In the genomic region with DNA sequence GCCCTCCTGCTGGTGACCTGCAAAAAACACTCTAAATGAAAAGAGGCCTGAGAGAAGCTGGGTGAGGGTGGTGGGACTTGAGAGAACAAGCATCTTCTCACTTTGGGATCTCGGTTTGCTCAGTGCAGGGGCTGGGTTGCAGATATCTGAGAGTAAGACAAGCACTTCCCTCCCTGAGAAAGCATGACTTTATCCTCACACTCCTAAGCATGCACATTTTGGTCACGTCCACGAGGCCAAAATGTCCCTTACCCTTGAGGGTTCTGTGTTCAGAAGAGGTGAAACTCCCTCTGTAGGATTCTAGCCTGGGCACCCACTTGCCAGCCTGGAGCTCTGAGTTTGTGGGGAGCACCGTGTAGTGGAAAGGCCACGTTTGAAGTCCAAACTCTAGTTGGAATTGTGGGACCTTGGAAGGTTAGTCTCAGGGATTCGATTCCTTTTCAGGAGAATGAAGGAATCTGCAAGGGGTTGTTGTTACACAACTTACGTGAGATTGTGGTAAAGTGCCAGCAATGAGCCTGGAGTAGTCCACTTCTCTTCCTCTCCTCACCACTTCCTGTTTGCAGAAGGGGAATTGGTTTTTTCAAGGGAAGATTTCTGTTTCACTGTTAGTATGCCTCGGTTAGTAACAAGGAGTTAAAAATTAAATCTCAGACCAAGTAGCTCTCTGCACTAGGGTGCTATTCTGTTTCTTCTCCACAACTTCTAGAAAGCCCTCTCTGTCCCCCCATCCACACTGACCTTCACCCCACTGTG, we compare ENCODE assay signal across 11 cellular contexts. TPM values are rescaled to one million over a fixed set of nuclear protein-coding genes. Genes with fewer than 3 reads are reported as not detected.
DNase-seq lines count a peak whose midpoint lies in the region; ATAC-seq and TF ChIP-seq lines count a peak whose summit lies in the region.
"Had no signal": no experiment of that assay in that cellular context is flagged by ENCODE, and none has a peak within 500 bp of the region (broad histone marks: within the 10 kb centered on the region; RNA-seq: fewer than 3 reads in every experiment).

No MANE protein-coding gene starts in this region.

- POLR2A ChIA-PET in activated CD4-positive, alpha-beta T cell treated with anti-CD3 and anti-CD28 coated beads, Interleukin-2, amount 10 ng/mL, durations not matched to agents 7 days and 5 days (lab: Charles Lee) = no interaction called here

- no peak for TF ChIP-seq CTCF in GM23338 (conservative IDR thresholded peaks at IDR 0.05; ENCODE audit: low read depth in 2 of 2)

- no peak overlapping the region for H3K4me3 ChIP-seq in GM23338
- H3K4me3 ChIP-seq: pancreas had no signal

- no peaks in the 10 kb centered on the region for H3K9me3 Mint-ChIP-seq in activated CD4-positive, alpha-beta T cell treated with anti-CD3 and anti-CD28 coated beads, Interleukin-2, amount 10 ng/mL, durations not matched to agents 7 days and 5 days
- no peaks in the 10 kb centered on the region for H3K9me3 Mint-ChIP-seq in activated T-helper 1 cell treated with anti-CD3 and anti-CD28 coated beads, Interleukin-12 subunit alpha, Interleukin-12 subunit beta, Interleukin-2, Interleukin-4 antibody, amounts not matched to agents 30 ng/mL and 10 ng/mL and 1 ng/mL, durations not matched to agents 14 hours and 24 hours and 36 hours
- H3K9me3 Mint-ChIP-seq in GM23338 = no peaks in the 10 kb centered on the region

- peaks cover 52% of the 10 kb centered on the region for H3K4me1 Mint-ChIP-seq in activated CD4-positive, alpha-beta T cell treated with anti-CD3 and anti-CD28 coated beads, Interleukin-2, amount 10 ng/mL, durations not matched to agents 7 days and 5 days
- peaks cover 44% of the 10 kb centered on the region for H3K4me1 Mint-ChIP-seq in activated T-helper 1 cell treated with anti-CD3 and anti-CD28 coated beads, Interleukin-12 subunit alpha, Interleukin-12 subunit beta, Interleukin-2, Interleukin-4 antibody, amounts not matched to agents 30 ng/mL and 10 ng/mL and 1 ng/mL, durations not matched to agents 14 hours and 24 hours and 36 hours (ENCODE audit: low read depth)
- H3K4me1 Mint-ChIP-seq in GM23338 = no peaks in the 10 kb centered on the region; the same call in 2 of the 3 replicates

- CTCF ChIA-PET in activated CD4-positive, alpha-beta T cell treated with anti-CD3 and anti-CD28 coated beads, Interleukin-2, amount 10 ng/mL, durations not matched to agents 7 days and 5 days (lab: Charles Lee) = interaction anchor here (0.9 to 1.5 kb wide), 5 partner anchors 10 to 309 kb away, joined by 3 to 6 read pairs (median 3); no protein-coding TSS in a partner anchor

- no peaks in the 10 kb centered on the region for H3F3A ChIP-seq in GM23338 (replicated peaks; ENCODE audit: low read depth)

- H2AFZ ChIP-seq in GM23338 = no peak overlapping the region

- ATAC-seq in HG03139 (IDR thresholded peaks at IDR 0.05; ENCODE audit: unreplicated experiment) = peak; percentile 45
- no peak for ATAC-seq in GM23338

- peaks cover 15% of the 10 kb centered on the region for H3K27me3 Mint-ChIP-seq in activated CD4-positive, alpha-beta T cell treated with anti-CD3 and anti-CD28 coated beads, Interleukin-2, amount 10 ng/mL, durations not matched to agents 7 days and 5 days
- H3K27me3 Mint-ChIP-seq in activated T-helper 1 cell treated with anti-CD3 and anti-CD28 coated beads, Interleukin-12 subunit alpha, Interleukin-12 subunit beta, Interleukin-2, Interleukin-4 antibody, amounts not matched to agents 30 ng/mL and 10 ng/mL and 1 ng/mL, durations not matched to agents 14 hours and 24 hours and 36 hours (ENCODE audit: insufficient read depth) = peaks cover 19% of the 10 kb centered on the region
- H3K27me3 Mint-ChIP-seq in GM23338 (ENCODE audit: insufficient read depth, low read depth, poor library complexity) = no peaks in the 10 kb centered on the region

- no peaks in the 10 kb centered on the region for H4K20me1 ChIP-seq in GM23338 (replicated peaks; ENCODE audit: insufficient read depth)

- no peaks in the 10 kb centered on the region for H3K27me3 ChIP-seq in GM23338 (ENCODE audit: insufficient read depth)
- H3K27me3 ChIP-seq: pancreas had no signal

- no peak overlapping the region for H3K4me2 ChIP-seq in GM23338
- H3K4me2 ChIP-seq: KMS-11 had no signal

- intact Hi-C loops in activated T-helper 1 cell treated with anti-CD3 and anti-CD28 coated beads, Interleukin-12 subunit alpha, Interleukin-12 subunit beta, Interleukin-2, Interleukin-4 antibody, amounts not matched to agents 30 ng/mL and 10 ng/mL and 1 ng/mL, durations not matched to agents 14 hours and 24 hours and 36 hours (cut with micrococcal nuclease) = no loop called here

- peak overlapping the region; percentile 82 for H3K27ac Mint-ChIP-seq in activated CD4-positive, alpha-beta T cell treated with anti-CD3 and anti-CD28 coated beads, Interleukin-2, amount 10 ng/mL, durations not matched to agents 7 days and 5 days
- H3K27ac Mint-ChIP-seq in activated T-helper 1 cell treated with anti-CD3 and anti-CD28 coated beads, Interleukin-12 subunit alpha, Interleukin-12 subunit beta, Interleukin-2, Interleukin-4 antibody, amounts not matched to agents 30 ng/mL and 10 ng/mL and 1 ng/mL, durations not matched to agents 14 hours and 24 hours and 36 hours = peak overlapping the region; percentile 49
- H3K27ac Mint-ChIP-seq in GM23338 = no peak overlapping the region

- H3K79me2 ChIP-seq in GM23338 (replicated peaks; ENCODE audit: insufficient read depth) = no peaks in the 10 kb centered on the region

- DNase-seq in activated CD4-positive, alpha-beta T cell treated with anti-CD3 and anti-CD28 coated beads, Interleukin-2, amount 10 ng/mL, durations not matched to agents 7 days and 5 days = no peak
- no peak for DNase-seq in activated CD4-positive, alpha-beta T cell treated with anti-CD3 and anti-CD28 coated beads for 1 hour
- no peak for DNase-seq in activated T-helper 1 cell treated with anti-CD3 and anti-CD28 coated beads, Interleukin-12 subunit alpha, Interleukin-12 subunit beta, Interleukin-2, Interleukin-4 antibody, amounts not matched to agents 30 ng/mL and 10 ng/mL and 1 ng/mL, durations not matched to agents 14 hours and 24 hours and 36 hours (ENCODE audit: low spot score)
- DNase-seq in renal cortical epithelial cell (ENCODE audit: low read depth) (peak; percentile 89), DMS153 treated with DMSO at 0.1 percent for 48 hours (lab: John Stamatoyannopoulos, UW; ENCODE audit: unreplicated experiment) (no peak), NCI-H1694 treated with DMSO at 0.1 percent for 48 hours (lab: John Stamatoyannopoulos, UW) (no peak), GM23338 (ENCODE audit: low spot score) (no peak)
- DNase-seq: pancreas had no signal

- H3K4me1 ChIP-seq in GM23338 (ENCODE audit: insufficient read depth) = no peaks in the 10 kb centered on the region

- no peaks in the 10 kb centered on the region for H3K36me3 Mint-ChIP-seq in activated CD4-positive, alpha-beta T cell treated with anti-CD3 and anti-CD28 coated beads, Interleukin-2, amount 10 ng/mL, durations not matched to agents 7 days and 5 days (ENCODE audit: low read depth)
- H3K36me3 Mint-ChIP-seq in activated T-helper 1 cell treated with anti-CD3 and anti-CD28 coated beads, Interleukin-12 subunit alpha, Interleukin-12 subunit beta, Interleukin-2, Interleukin-4 antibody, amounts not matched to agents 30 ng/mL and 10 ng/mL and 1 ng/mL, durations not matched to agents 14 hours and 24 hours and 36 hours (ENCODE audit: low read depth) = peaks cover 3% of the 10 kb centered on the region
- no peaks in the 10 kb centered on the region for H3K36me3 Mint-ChIP-seq in GM23338 (ENCODE audit: low read depth)

- H3K9me2 ChIP-seq in GM23338 (ENCODE audit: insufficient read depth) = 0 out of 2 replicates have a peak, but pooled peaks cover 4% of the 10 kb centered on the region

- no peak overlapping the region for H3K27ac ChIP-seq in GM23338 (ENCODE audit: low read depth)
- H3K27ac ChIP-seq: KMS-11 had no signal

- H3K4me3 Mint-ChIP-seq in activated CD4-positive, alpha-beta T cell treated with anti-CD3 and anti-CD28 coated beads, Interleukin-2, amount 10 ng/mL, durations not matched to agents 7 days and 5 days = peak overlapping the region; percentile 55
- peak overlapping the region; percentile 64 for H3K4me3 Mint-ChIP-seq in activated T-helper 1 cell treated with anti-CD3 and anti-CD28 coated beads, Interleukin-12 subunit alpha, Interleukin-12 subunit beta, Interleukin-2, Interleukin-4 antibody, amounts not matched to agents 30 ng/mL and 10 ng/mL and 1 ng/mL, durations not matched to agents 14 hours and 24 hours and 36 hours
- no peak overlapping the region for H3K4me3 Mint-ChIP-seq in GM23338

- no peaks in the 10 kb centered on the region for H3K36me3 ChIP-seq in GM23338 (ENCODE audit: insufficient read depth)
- H3K36me3 ChIP-seq: pancreas had no signal

RNA-seq across cellular contexts. Expression of a gene that starts 3.0 kb away (rescaled TPM):
- not detected for total RNA-seq in activated CD4-positive, alpha-beta T cell treated with anti-CD3 and anti-CD28 coated beads, Interleukin-2, amount 10 ng/mL, durations not matched to agents 7 days and 5 days
- total RNA-seq in activated T-helper 1 cell treated with anti-CD3 and anti-CD28 coated beads, Interleukin-12 subunit alpha, Interleukin-12 subunit beta, Interleukin-2, Interleukin-4 antibody, amounts not matched to agents 30 ng/mL and 10 ng/mL and 1 ng/mL, durations not matched to agents 14 hours and 24 hours and 36 hours = not detected in 2 replicates
- total RNA-seq in renal cortical epithelial cell = 0.69 and 3.6 TPM in 2 replicates
- total RNA-seq in GM23338 (2014; rRNA removed; shearing (Covaris generic)) = not detected in 2 replicates
- not detected in 2 replicates for polyA plus RNA-seq in GM23338 (2016; fragmentation: Nextera tagmentation; extraction: Ambion mirVana)
- total RNA-seq: pancreas had no signal
- polyA plus RNA-seq: AG04450, pancreas had no signal

RNA-seq across cellular contexts. Expression of a gene that starts 21.0 kb away (rescaled TPM):
- total RNA-seq in activated CD4-positive, alpha-beta T cell treated with anti-CD3 and anti-CD28 coated beads, Interleukin-2, amount 10 ng/mL, durations not matched to agents 7 days and 5 days = not detected
- 0.07 TPM in 1 of 2 replicates, not detected in the other for total RNA-seq in activated T-helper 1 cell treated with anti-CD3 and anti-CD28 coated beads, Interleukin-12 subunit alpha, Interleukin-12 subunit beta, Interleukin-2, Interleukin-4 antibody, amounts not matched to agents 30 ng/mL and 10 ng/mL and 1 ng/mL, durations not matched to agents 14 hours and 24 hours and 36 hours
- total RNA-seq in renal cortical epithelial cell = 3.8 and 15.7 TPM in 2 replicates
- total RNA-seq in GM23338 (2014; rRNA removed; shearing (Covaris generic)) = not detected in 2 replicates
- not detected in 2 replicates for polyA plus RNA-seq in GM23338 (2016; fragmentation: Nextera tagmentation; extraction: Ambion mirVana)
- polyA plus RNA-seq: AG04450 had no signal

RNA-seq across cellular contexts. Expression of a gene that starts 45.5 kb away (rescaled TPM):
- total RNA-seq in activated CD4-positive, alpha-beta T cell treated with anti-CD3 and anti-CD28 coated beads, Interleukin-2, amount 10 ng/mL, durations not matched to agents 7 days and 5 days = 100 to 1,000 TPM; 151 to 157 TPM
- total RNA-seq in activated T-helper 1 cell treated with anti-CD3 and anti-CD28 coated beads, Interleukin-12 subunit alpha, Interleukin-12 subunit beta, Interleukin-2, Interleukin-4 antibody, amounts not matched to agents 30 ng/mL and 10 ng/mL and 1 ng/mL, durations not matched to agents 14 hours and 24 hours and 36 hours = 24.5 and 27.9 TPM in 2 replicates
- 0.05 TPM in 1 of 2 replicates, not detected in the other for total RNA-seq in renal cortical epithelial cell
- total RNA-seq in GM23338 (2014; rRNA removed; shearing (Covaris generic)) = not detected in 2 replicates
- polyA plus RNA-seq in GM23338 (2016; fragmentation: Nextera tagmentation; extraction: Ambion mirVana) = 0.43 and 0.84 TPM in 2 replicates

Comparison
In these comparisons a context has a peak if more than half of its experiments do, and no peak if none do; other contexts are left out.
1. RNA of a gene that starts 45.5 kb away (total RNA-seq): 151 to 157 TPM in activated CD4-positive, alpha-beta T cell treated with anti-CD3 and anti-CD28 coated beads, Interleukin-2, amount 10 ng/mL, durations not matched to agents 7 days and 5 days and 24.5 to 27.9 TPM in activated T-helper 1 cell treated with anti-CD3 and anti-CD28 coated beads, Interleukin-12 subunit alpha, Interleukin-12 subunit beta, Interleukin-2, Interleukin-4 antibody, amounts not matched to agents 30 ng/mL and 10 ng/mL and 1 ng/mL, durations not matched to agents 14 hours and 24 hours and 36 hours; 0.05 TPM in renal cortical epithelial cell and not detected in GM23338; every median in the first group is over 10 times any median in the second.